In the genomic region with DNA sequence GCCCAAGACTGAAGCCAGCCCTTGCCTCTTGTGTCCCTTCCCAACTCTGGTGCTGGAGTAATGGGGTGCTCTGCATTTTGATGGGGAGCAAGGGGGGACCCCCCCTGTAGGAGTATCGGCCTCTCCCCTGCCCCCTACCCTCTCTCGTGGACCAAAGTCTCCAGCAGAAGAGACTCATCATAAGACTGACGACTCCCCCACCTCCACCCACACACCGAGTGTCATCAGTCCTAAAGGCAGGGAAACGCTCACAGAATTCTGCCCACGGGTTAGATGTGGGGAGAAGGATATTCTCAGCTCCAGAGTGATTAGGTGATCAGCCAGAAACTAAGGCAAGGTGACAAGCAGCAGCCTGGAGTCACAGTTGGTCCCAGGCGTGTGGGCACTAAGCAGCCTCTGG, we compare ENCODE assay signal across 14 cellular contexts. TPM values are rescaled to one million over a fixed set of nuclear protein-coding genes. Genes with fewer than 3 reads are reported as not detected.
A peak's percentile ranks its signal among the peaks of the same experiment; 100 is the strongest.
DNase-seq lines count a peak whose midpoint lies in the region; ATAC-seq and TF ChIP-seq lines count a peak whose summit lies in the region.
"Had no signal": no experiment of that assay in that cellular context is flagged by ENCODE, and none has a peak within 500 bp of the region (broad histone marks: within the 10 kb centered on the region; RNA-seq: fewer than 3 reads in every experiment).

No MANE protein-coding gene starts in this region.

- no peaks in the 10 kb centered on the region for H3K27me3 Mint-ChIP-seq in stimulated activated naive CD8-positive, alpha-beta T cell treated with anti-CD3 and anti-CD28 coated beads, Interleukin-15, amount 100 ng/mL, for 72 hours

- intact Hi-C loops in gastrocnemius medialis (cut with DNase I; ENCODE audit: low total_unique reads) (no loop called here), esophagus squamous epithelium (cut with DNase I) (no loop called here)

- H3K4me3 ChIP-seq in gastrocnemius medialis, result no peak overlapping the region
- no peak overlapping the region for H3K4me3 ChIP-seq in esophagus squamous epithelium
- H3K4me3 ChIP-seq: A549 had no signal

- TF ChIP-seq POLR2A in gastrocnemius medialis (IDR thresholded peaks at IDR 0.05) (no peak), esophagus squamous epithelium (IDR thresholded peaks at IDR 0.05) (no peak)

- no peak for DNase-seq in stimulated activated naive CD8-positive, alpha-beta T cell treated with anti-CD3 and anti-CD28 coated beads, Interleukin-15, amount 100 ng/mL, for 72 hours
- DNase-seq in stimulated activated naive CD8-positive, alpha-beta T cell treated with anti-CD3 and anti-CD28 coated beads, Interleukin-15, Interleukin-2, amounts not matched to agents 100 U/mL and 50 U/mL, for 24 hours, result no peak
- DNase-seq in gastrocnemius medialis, result no peak
- DNase-seq in esophagus squamous epithelium (lab: John Stamatoyannopoulos, UW), result no peak
- no peak for DNase-seq in GDM1 (lab: John Stamatoyannopoulos, UW)
- DNase-seq: DMS153, IMR-90, NCI-H1436 treated with DMSO at 0.1 percent for 48 hours, NCI-H226, NCI-H526 had no signal

- H3K27ac Mint-ChIP-seq in stimulated activated naive CD8-positive, alpha-beta T cell treated with anti-CD3 and anti-CD28 coated beads, Interleukin-15, amount 100 ng/mL, for 72 hours, result peak overlapping the region in 1 of 2 donors; percentile 19

- peaks cover 48 to 52% of the 10 kb centered on the region in 2 donors for H3K4me1 ChIP-seq in gastrocnemius medialis
- peaks cover 10 to 37% (median 31%) of the 10 kb centered on the region in 3 donors for H3K4me1 ChIP-seq in esophagus squamous epithelium

- H3K27ac ChIP-seq in layer of hippocampus (ENCODE audit: low read depth, low read length) (peak overlapping the region; percentile 30), gastrocnemius medialis (peak overlapping the region; percentile 85 to 97 (median 96)), esophagus squamous epithelium (peak overlapping the region in 1 of 4 donors; percentile 10)
- H3K27ac ChIP-seq: A549, C4-2B had no signal

- peaks cover 0 to 41% of the 10 kb centered on the region in 2 donors for H3K36me3 ChIP-seq in gastrocnemius medialis
- peaks cover 11 to 60% (median 32%) of the 10 kb centered on the region in 3 donors for H3K36me3 ChIP-seq in esophagus squamous epithelium

- no peaks in the 10 kb centered on the region for H3K9me3 ChIP-seq in gastrocnemius medialis
- no peaks in the 10 kb centered on the region for H3K9me3 ChIP-seq in esophagus squamous epithelium
- H3K9me3 ChIP-seq: A549 had no signal

- H3K9me3 Mint-ChIP-seq in stimulated activated naive CD8-positive, alpha-beta T cell treated with anti-CD3 and anti-CD28 coated beads, Interleukin-15, amount 100 ng/mL, for 72 hours, result no peaks in the 10 kb centered on the region

- WGBS in esophagus squamous epithelium, 2 donors, result 73 to 85% methylated on average over 5 to 7 of the region's 7 CpGs

- no peaks in the 10 kb centered on the region for H3K4me1 Mint-ChIP-seq in stimulated activated naive CD8-positive, alpha-beta T cell treated with anti-CD3 and anti-CD28 coated beads, Interleukin-15, amount 100 ng/mL, for 72 hours

- in situ Hi-C loops in gastrocnemius medialis (cut with MboI; ENCODE audit: low sequenced_read_pairs in 4 of 4), result no loop called here

- H3K4me3 Mint-ChIP-seq in stimulated activated naive CD8-positive, alpha-beta T cell treated with anti-CD3 and anti-CD28 coated beads, Interleukin-15, amount 100 ng/mL, for 72 hours, result no peak overlapping the region

- TF ChIP-seq CTCF in gastrocnemius medialis (IDR thresholded peaks at IDR 0.05 in 4 of 5, conservative IDR thresholded peaks at IDR 0.05 in 1 of 5) (no peak), esophagus squamous epithelium (IDR thresholded peaks at IDR 0.05) (no peak)

- no peaks in the 10 kb centered on the region for H3K27me3 ChIP-seq in layer of hippocampus (ENCODE audit: control insufficient read depth, insufficient read depth, low read length)
- no peaks in the 10 kb centered on the region for H3K27me3 ChIP-seq in gastrocnemius medialis
- H3K27me3 ChIP-seq in esophagus squamous epithelium, result no peaks in the 10 kb centered on the region

- peak; percentile 15 for ATAC-seq in stimulated activated naive CD8-positive, alpha-beta T cell treated with anti-CD3 and anti-CD28 coated beads, Interleukin-15, amount 100 ng/mL, for 72 hours
- no peak for ATAC-seq in stimulated activated naive CD8-positive, alpha-beta T cell treated with anti-CD3 and anti-CD28 coated beads, Interleukin-15, Interleukin-2, amounts not matched to agents 100 U/mL and 50 U/mL, for 24 hours
- no peak for ATAC-seq in gastrocnemius medialis
- no peak for ATAC-seq in GM21526 (IDR thresholded peaks at IDR 0.05; ENCODE audit: low FRiP score, unreplicated experiment)
- ATAC-seq: A549 had no signal

RNA-seq across cellular contexts. Expression of gene PPP2R1B, which starts 38.8 kb away (rescaled TPM):
- total RNA-seq in gastrocnemius medialis (10 to 100 TPM in 2 of 4 donors, 1 to 10 TPM in 2; 7.3 to 16.0 (median 9.4) TPM), esophagus squamous epithelium (10 to 100 TPM; 17.6 to 39.7 (median 27.7) TPM)
